In the genomic region with DNA sequence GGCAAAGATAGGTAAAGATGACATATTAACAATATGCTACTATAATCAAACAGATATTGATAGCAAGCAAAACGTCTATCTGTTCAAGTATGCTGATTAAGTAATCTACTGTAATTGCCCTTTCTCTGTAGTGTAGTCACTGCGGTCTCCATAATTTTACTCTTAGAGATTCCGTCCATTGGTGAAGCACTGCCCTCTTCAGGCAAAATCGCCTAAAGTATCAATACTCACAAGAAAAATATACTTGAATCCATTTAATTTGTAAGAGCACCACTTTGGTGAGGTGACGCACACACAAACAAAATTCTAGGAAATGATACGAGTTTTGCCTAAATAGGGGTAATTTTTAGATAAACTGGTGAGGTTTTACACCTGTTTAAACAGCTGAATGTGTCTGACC, we compare ENCODE assay signal across 8 cellular contexts.
DNase-seq lines count a peak whose midpoint lies in the region; ATAC-seq, FAIRE-seq and TF ChIP-seq lines count a peak whose summit lies in the region.

No MANE protein-coding gene starts in this region.

- H3K4me3 ChIP-seq in fibroblast of villous mesenchyme (ENCODE audit: low read depth, low read length) (no peak overlapping the region), tibial nerve (no peak overlapping the region)

- H3K9me3 ChIP-seq in tibial nerve, result no peaks in the 10 kb centered on the region

- no peak for TF ChIP-seq EP300 in tibial nerve (IDR thresholded peaks at IDR 0.05)

- ATAC-seq in GM21576 (IDR thresholded peaks at IDR 0.05; ENCODE audit: unreplicated experiment), result no peak

- no peaks in the 10 kb centered on the region for H3K27me3 ChIP-seq in tibial nerve

- H3K4me1 ChIP-seq in tibial nerve, result no peaks in the 10 kb centered on the region

- TF ChIP-seq CTCF in fibroblast of villous mesenchyme (IDR thresholded peaks at IDR 0.05; ENCODE audit: insufficient read depth, low read depth, low read length) (no peak), tibial nerve (IDR thresholded peaks at IDR 0.05) (peak in 4 of 5 experiments; percentile 5 to 34 (median 18))

- WGBS in tibial nerve, 2 donors, result 31 to 32% methylated on average over 6 of the region's 6 CpGs

- H3K36me3 ChIP-seq in tibial nerve, result no peaks in the 10 kb centered on the region

- H3K27ac ChIP-seq in tibial nerve, result no peak overlapping the region

- TF ChIP-seq POLR2A in tibial nerve (IDR thresholded peaks at IDR 0.05), result no peak

- DNase-seq in NCI-H748 (lab: John Stamatoyannopoulos, UW; ENCODE audit: unreplicated experiment) (peak; percentile 23), NCI-H748 treated with DMSO at 0.1 percent for 48 hours (lab: John Stamatoyannopoulos, UW) (no peak), RCC 7860 (ENCODE audit: low spot score) (no peak), fibroblast of villous mesenchyme (ENCODE audit: low read depth) (peak; percentile 4), tibial nerve (ENCODE audit: low spot score in 2 of 2) (peak in 1 of 2 donors; percentile 24), 8988T (no peak)
- DNase-seq in activated CD4-positive, alpha-beta T cell treated with anti-CD3 and anti-CD28 coated beads for 4 hours, result no peak

- peak; percentile 30 for FAIRE-seq in RCC 7860 (lab: Jason Lieb, UNC)

Comparison
In these comparisons a context has a peak if more than half of its experiments do, and no peak if none do; other contexts are left out.
1. DNase-seq: peak in NCI-H748 (single experiment) and fibroblast of villous mesenchyme (single experiment); none in NCI-H748 treated with DMSO at 0.1 percent for 48 hours (single experiment), RCC 7860 (single experiment), 8988T (single experiment) and activated CD4-positive, alpha-beta T cell treated with anti-CD3 and anti-CD28 coated beads for 4 hours (0 of 2).